In genomic region chr13:24899601-24900000, GRCh38 we compare ENCODE assay signal across 19 cellular contexts.
"Had no signal": no experiment of that assay in that cellular context is flagged by ENCODE, and none has a peak within 500 bp of the region (broad histone marks: within the 10 kb centered on the region; RNA-seq: fewer than 3 reads in every experiment).

No MANE protein-coding gene starts in this region.

- H3K27me3 ChIP-seq: ascending aorta, dorsolateral prefrontal cortex, right atrium auricular region, testis had no signal

- H3K27ac ChIP-seq: ascending aorta, dorsolateral prefrontal cortex, prostate gland, right atrium auricular region, testis had no signal

- H3K36me3 ChIP-seq: prostate gland, right atrium auricular region had no signal

- H3K9me3 ChIP-seq: ascending aorta, prostate gland, right atrium auricular region, testis had no signal

- H3K27ac Mint-ChIP-seq: activated CD4-positive, alpha-beta T cell treated with anti-CD3 and anti-CD28 coated beads, Interleukin-2, amount 10 ng/mL, durations not matched to agents 24 days and 14 days; activated CD8-positive, alpha-beta T cell treated with anti-CD3 and anti-CD28 coated beads, Interleukin-2, amount 10 ng/mL, durations not matched to agents 7 days and 5 days; activated naive CD4-positive, alpha-beta T cell treated with anti-CD3 and anti-CD28 coated beads, Interleukin-2, amount 10 ng/mL, durations not matched to agents 7 days and 5 days; activated T-cell treated with anti-CD3 and anti-CD28 coated beads, Interleukin-2, amount 50 U/mL, for 24 hours; T-helper 2 cell treated with Interferon-gamma antibody and Interleukin-4, amounts not matched to agents 5 μg/mL and 100 μg/mL, for 36 hours; type B pancreatic cell had no signal

- H3K4me3 ChIP-seq: ascending aorta, dorsolateral prefrontal cortex, prostate gland, right atrium auricular region, testis had no signal

- H3K4me3 Mint-ChIP-seq: activated CD4-positive, alpha-beta T cell treated with anti-CD3 and anti-CD28 coated beads, Interleukin-2, amount 10 ng/mL, durations not matched to agents 24 days and 14 days; activated CD8-positive, alpha-beta T cell treated with anti-CD3 and anti-CD28 coated beads, Interleukin-2, amount 10 ng/mL, durations not matched to agents 7 days and 5 days; activated naive CD4-positive, alpha-beta T cell treated with anti-CD3 and anti-CD28 coated beads, Interleukin-2, amount 10 ng/mL, durations not matched to agents 7 days and 5 days; activated T-cell treated with anti-CD3 and anti-CD28 coated beads, Interleukin-2, amount 50 U/mL, for 24 hours; neural crest cell; stimulated activated naive CD8-positive, alpha-beta T cell treated with anti-CD3 and anti-CD28 coated beads, Interleukin-15, amount 100 ng/mL, for 72 hours; T-helper 2 cell treated with Interferon-gamma antibody and Interleukin-4, amounts not matched to agents 5 μg/mL and 100 μg/mL, for 36 hours; type B pancreatic cell had no signal

- H3K4me1 ChIP-seq: ascending aorta, prostate gland, right atrium auricular region, testis had no signal

- DNase-seq: activated CD4-positive, alpha-beta T cell treated with anti-CD3 and anti-CD28 coated beads, Interleukin-2, amount 10 ng/mL, durations not matched to agents 24 days and 14 days; activated CD4-positive, CD25-positive, alpha-beta regulatory T cell; activated CD8-positive, alpha-beta T cell treated with anti-CD3 and anti-CD28 coated beads, Interleukin-2, amount 10 ng/mL, durations not matched to agents 7 days and 5 days; activated naive CD4-positive, alpha-beta T cell treated with anti-CD3 and anti-CD28 coated beads, Interleukin-2, amount 10 ng/mL, durations not matched to agents 7 days and 5 days; activated T-cell treated with anti-CD3 and anti-CD28 coated beads, Interleukin-2, amount 50 U/mL, for 24 hours; dorsolateral prefrontal cortex; head of caudate nucleus; kidney glomerular epithelial cell; left ventricle myocardium superior; stimulated activated CD4-positive, alpha-beta T cell treated with anti-CD3 and anti-CD28 coated beads, Interleukin-2, amount 100 ng/mL, for 48 hours; stimulated activated naive CD8-positive, alpha-beta T cell treated with anti-CD3 and anti-CD28 coated beads, Interleukin-15, amount 100 ng/mL, for 72 hours; testis had no signal

- H3K9me3 Mint-ChIP-seq: activated CD4-positive, alpha-beta T cell treated with anti-CD3 and anti-CD28 coated beads, Interleukin-2, amount 10 ng/mL, durations not matched to agents 24 days and 14 days; activated naive CD4-positive, alpha-beta T cell treated with anti-CD3 and anti-CD28 coated beads, Interleukin-2, amount 10 ng/mL, durations not matched to agents 7 days and 5 days; activated T-cell treated with anti-CD3 and anti-CD28 coated beads, Interleukin-2, amount 50 U/mL, for 24 hours; activated T-helper 2 cell treated with anti-CD3 and anti-CD28 coated beads, Interferon-gamma antibody, Interleukin-2, Interleukin-4, amounts not matched to agents 10 μg/mL and 5 μg/mL and 100 μg/mL, durations not matched to agents 14 hours and 24 hours and 36 hours; neural crest cell; stimulated activated naive CD8-positive, alpha-beta T cell treated with anti-CD3 and anti-CD28 coated beads, Interleukin-15, amount 100 ng/mL, for 72 hours; T-helper 2 cell treated with Interferon-gamma antibody and Interleukin-4, amounts not matched to agents 5 μg/mL and 100 μg/mL, for 36 hours; type B pancreatic cell had no signal

- H3K4me1 Mint-ChIP-seq: activated CD4-positive, alpha-beta T cell treated with anti-CD3 and anti-CD28 coated beads, Interleukin-2, amount 10 ng/mL, durations not matched to agents 24 days and 14 days; activated naive CD4-positive, alpha-beta T cell treated with anti-CD3 and anti-CD28 coated beads, Interleukin-2, amount 10 ng/mL, durations not matched to agents 7 days and 5 days; neural crest cell; stimulated activated naive CD8-positive, alpha-beta T cell treated with anti-CD3 and anti-CD28 coated beads, Interleukin-15, amount 100 ng/mL, for 72 hours had no signal

- H3K27me3 Mint-ChIP-seq: activated CD4-positive, alpha-beta T cell treated with anti-CD3 and anti-CD28 coated beads, Interleukin-2, amount 10 ng/mL, durations not matched to agents 24 days and 14 days; activated naive CD4-positive, alpha-beta T cell treated with anti-CD3 and anti-CD28 coated beads, Interleukin-2, amount 10 ng/mL, durations not matched to agents 7 days and 5 days; activated T-cell treated with anti-CD3 and anti-CD28 coated beads, Interleukin-2, amount 50 U/mL, for 24 hours; stimulated activated naive CD8-positive, alpha-beta T cell treated with anti-CD3 and anti-CD28 coated beads, Interleukin-15, amount 100 ng/mL, for 72 hours; type B pancreatic cell had no signal

- ATAC-seq: activated CD8-positive, alpha-beta T cell treated with anti-CD3 and anti-CD28 coated beads, Interleukin-2, amount 10 ng/mL, durations not matched to agents 7 days and 5 days; left ventricle myocardium superior; stimulated activated naive CD8-positive, alpha-beta T cell treated with anti-CD3 and anti-CD28 coated beads, Interleukin-15, amount 100 ng/mL, for 72 hours had no signal
